In genomic region chr9:3018691-3019230, GRCh38 we compare ENCODE assay signal across 18 cellular contexts.
"Had no signal": no experiment of that assay in that cellular context is flagged by ENCODE, and none has a peak within 500 bp of the region (broad histone marks: within the 10 kb centered on the region; RNA-seq: fewer than 3 reads in every experiment).

No MANE protein-coding gene starts in this region.

- H3K4me1 ChIP-seq: breast epithelium, lower lobe of right lung, right atrium auricular region had no signal

- H3K27ac Mint-ChIP-seq: activated CD8-positive, alpha-beta T cell treated with anti-CD3 and anti-CD28 coated beads for 36 hours; naive thymus-derived CD4-positive, alpha-beta T cell; stimulated activated naive B cell treated with anti-CD40 and anti-IgM and Interleukin-4, amounts not matched to agents 10 μg/mL and 1 μg/mL and 100 μg/mL, for 72 hours had no signal

- H3K27ac ChIP-seq: breast epithelium, dorsolateral prefrontal cortex, esophagus muscularis mucosa, lower lobe of right lung, right atrium auricular region, WERI-Rb-1 had no signal

- DNase-seq: activated CD4-positive, alpha-beta T cell treated with anti-CD3 and anti-CD28 coated beads for 4 hours; activated CD8-positive, alpha-beta memory T cell treated with anti-CD3 and anti-CD28 coated beads, Interleukin-2, amount 50 U/mL, for 48 hours; activated CD8-positive, alpha-beta T cell treated with anti-CD3 and anti-CD28 coated beads for 36 hours; aorta; foreskin fibroblast; glutamatergic neuron; lower lobe of right lung; naive thymus-derived CD4-positive, alpha-beta T cell; posterior cingulate gyrus; stimulated activated CD4-positive, alpha-beta T cell treated with anti-CD3 and anti-CD28 coated beads, Interleukin-2, amount 100 ng/mL, for 24 hours; stimulated activated naive B cell treated with anti-CD40 and anti-IgM and Interleukin-4, amounts not matched to agents 10 μg/mL and 1 μg/mL and 100 μg/mL, for 72 hours; T1000; trophoblast cell; WERI-Rb-1 had no signal

- H3K4me1 Mint-ChIP-seq: naive thymus-derived CD4-positive, alpha-beta T cell; stimulated activated naive B cell treated with anti-CD40 and anti-IgM and Interleukin-4, amounts not matched to agents 10 μg/mL and 1 μg/mL and 100 μg/mL, for 72 hours had no signal

- H3K36me3 ChIP-seq: breast epithelium, esophagus muscularis mucosa, lower lobe of right lung, right atrium auricular region, WERI-Rb-1 had no signal

- H3K9me3 ChIP-seq: breast epithelium, esophagus muscularis mucosa, lower lobe of right lung, right atrium auricular region had no signal

- H3K9me3 Mint-ChIP-seq: activated CD8-positive, alpha-beta T cell treated with anti-CD3 and anti-CD28 coated beads for 36 hours; stimulated activated naive B cell treated with anti-CD40 and anti-IgM and Interleukin-4, amounts not matched to agents 10 μg/mL and 1 μg/mL and 100 μg/mL, for 72 hours had no signal

- H3K27me3 ChIP-seq: breast epithelium, esophagus muscularis mucosa, right atrium auricular region had no signal

- H3K36me3 Mint-ChIP-seq: naive thymus-derived CD4-positive, alpha-beta T cell; stimulated activated naive B cell treated with anti-CD40 and anti-IgM and Interleukin-4, amounts not matched to agents 10 μg/mL and 1 μg/mL and 100 μg/mL, for 72 hours had no signal

- H3K4me3 ChIP-seq: breast epithelium, dorsolateral prefrontal cortex, esophagus muscularis mucosa, lower lobe of right lung, right atrium auricular region had no signal

- H3K27me3 Mint-ChIP-seq: stimulated activated naive B cell treated with anti-CD40 and anti-IgM and Interleukin-4, amounts not matched to agents 10 μg/mL and 1 μg/mL and 100 μg/mL, for 72 hours had no signal

- H3K4me3 Mint-ChIP-seq: activated CD8-positive, alpha-beta T cell treated with anti-CD3 and anti-CD28 coated beads for 36 hours; naive thymus-derived CD4-positive, alpha-beta T cell; stimulated activated naive B cell treated with anti-CD40 and anti-IgM and Interleukin-4, amounts not matched to agents 10 μg/mL and 1 μg/mL and 100 μg/mL, for 72 hours had no signal

- ATAC-seq: activated CD8-positive, alpha-beta T cell treated with anti-CD3 and anti-CD28 coated beads for 36 hours; lower lobe of right lung; naive thymus-derived CD4-positive, alpha-beta T cell; stimulated activated naive B cell treated with anti-CD40 and anti-IgM and Interleukin-4, amounts not matched to agents 10 μg/mL and 1 μg/mL and 100 μg/mL, for 72 hours had no signal
